Comparison of ENCODE assay signal across 1 cellular context in the genomic region with DNA sequence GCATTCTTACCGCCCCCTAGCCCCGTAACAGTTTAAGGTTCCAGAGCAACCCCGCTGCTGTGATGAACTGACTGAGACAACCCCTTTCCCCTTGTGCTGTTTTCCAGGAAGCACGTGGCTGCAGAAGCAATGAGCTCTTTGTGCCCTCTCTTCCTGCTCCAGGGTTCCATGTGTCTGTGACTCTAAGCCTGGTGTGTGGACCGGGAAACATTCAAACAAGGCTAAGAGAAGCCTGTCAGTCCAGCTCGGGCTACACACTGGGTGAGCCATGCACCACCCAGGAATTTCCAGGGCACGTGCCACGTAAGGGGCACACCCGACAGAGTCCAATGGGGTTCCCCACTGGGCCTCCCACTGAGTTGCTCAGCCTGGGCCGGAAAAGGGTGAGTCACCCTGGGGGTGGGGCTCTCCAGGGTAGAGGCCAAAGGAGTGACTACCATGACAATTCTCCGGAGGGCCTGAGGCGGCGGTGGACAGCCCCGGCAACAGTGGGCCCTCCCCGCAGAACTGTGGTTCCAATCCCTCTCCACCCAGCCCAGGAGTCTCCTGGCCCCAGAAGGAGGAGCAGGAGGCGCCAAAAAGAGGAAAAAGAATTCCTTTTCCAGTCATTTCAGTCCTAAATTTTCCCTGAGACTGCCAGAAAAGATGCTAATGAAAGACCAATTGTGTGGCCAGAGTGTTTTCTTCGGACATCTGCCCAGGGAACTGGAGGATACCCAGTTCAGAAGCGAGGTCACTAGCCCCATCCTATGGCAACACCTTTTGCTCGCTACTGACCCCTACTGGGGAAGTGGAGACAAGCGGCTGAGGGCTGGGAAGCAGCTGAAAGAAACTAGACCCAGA.
TF ChIP-seq lines count a peak whose summit lies in the region.

No MANE protein-coding gene starts in this region.

TF ChIP-seq in K562, 482 proteins besides CTCF, POLR2A, EP300 and RAD21 (continued from another document and continues in another):
- TF ChIP-seq, protein P1, sequence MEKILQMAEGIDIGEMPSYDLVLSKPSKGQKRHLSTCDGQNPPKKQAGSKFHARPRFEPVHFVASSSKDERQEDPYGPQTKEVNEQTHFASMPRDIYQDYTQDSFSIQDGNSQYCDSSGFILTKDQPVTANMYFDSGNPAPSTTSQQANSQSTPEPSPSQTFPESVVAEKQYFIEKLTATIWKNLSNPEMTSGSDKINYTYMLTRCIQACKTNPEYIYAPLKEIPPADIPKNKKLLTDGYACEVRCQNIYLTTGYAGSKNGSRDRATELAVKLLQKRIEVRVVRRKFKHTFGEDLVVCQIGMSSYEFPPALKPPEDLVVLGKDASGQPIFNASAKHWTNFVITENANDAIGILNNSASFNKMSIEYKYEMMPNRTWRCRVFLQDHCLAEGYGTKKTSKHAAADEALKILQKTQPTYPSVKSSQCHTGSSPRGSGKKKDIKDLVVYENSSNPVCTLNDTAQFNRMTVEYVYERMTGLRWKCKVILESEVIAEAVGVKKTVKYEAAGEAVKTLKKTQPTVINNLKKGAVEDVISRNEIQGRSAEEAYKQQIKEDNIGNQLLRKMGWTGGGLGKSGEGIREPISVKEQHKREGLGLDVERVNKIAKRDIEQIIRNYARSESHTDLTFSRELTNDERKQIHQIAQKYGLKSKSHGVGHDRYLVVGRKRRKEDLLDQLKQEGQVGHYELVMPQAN (IDR thresholded peaks at IDR 0.05; ENCODE audit: borderline replicate concordance): 0 out of 2 replicates have a peak, but pooled peaks have one; percentile 20
- TF ChIP-seq C11orf30 (IDR thresholded peaks at IDR 0.05; ENCODE audit: low read depth) (peak; percentile 56; the same call in 1 of the 2 replicates), ZNF24 (IDR thresholded peaks at IDR 0.05) (0 out of 2 replicates have a peak, but pooled peaks have one; percentile 20), EWSR1 (IDR thresholded peaks at IDR 0.05; ENCODE audit: borderline replicate concordance, low read depth, partially characterized antibody) (no peak), ZFP36 (IDR thresholded peaks at IDR 0.05; ENCODE audit: low read depth, low read length, partially characterized antibody) (no peak), ILK (tag; IDR thresholded peaks at IDR 0.05; ENCODE audit: borderline replicate concordance, low read depth) (no peak), SNIP1 (IDR thresholded peaks at IDR 0.05; ENCODE audit: low read depth) (no peak), PHF20 (IDR thresholded peaks at IDR 0.05; ENCODE audit: partially characterized antibody) (peak; percentile 24), ATF1 (CRISPR knock-in tag; IDR thresholded peaks at IDR 0.05) (no peak), ATF1 (tag; IDR thresholded peaks at IDR 0.05) (peak; percentile 60), ZNF785 (CRISPR knock-in tag; IDR thresholded peaks at IDR 0.05) (no peak), E2F3 (CRISPR knock-in tag; IDR thresholded peaks at IDR 0.05) (peak; percentile 2; the same call in 1 of the 2 replicates), ETS2 (tag; IDR thresholded peaks at IDR 0.05; ENCODE audit: borderline replicate concordance, poor library complexity, severe bottlenecking) (no peak), E2F8 (IDR thresholded peaks at IDR 0.05; ENCODE audit: low read depth, partially characterized antibody) (peak; percentile 21), ZNF766 (CRISPR knock-in tag; conservative IDR thresholded peaks at IDR 0.05) (peak; percentile 76), HNRNPLL (IDR thresholded peaks at IDR 0.05; ENCODE audit: low read depth, low read length, poor library complexity, severe bottlenecking) (peak; percentile 36), ZNF830 (CRISPR knock-in tag; IDR thresholded peaks at IDR 0.05) (0 out of 2 replicates have a peak, but pooled peaks have one; percentile 70), MEF2D (tag; conservative IDR thresholded peaks at IDR 0.05; ENCODE audit: low read depth) (peak; percentile 67; the same call in 1 of the 2 replicates), NEUROD1 (IDR thresholded peaks at IDR 0.05; ENCODE audit: borderline replicate concordance, low read depth, low read length, partially characterized antibody) (peak; percentile 13), SMARCA4 (IDR thresholded peaks at IDR 0.05) (peak; percentile 80), PRDM10 (IDR thresholded peaks at IDR 0.05; ENCODE audit: partially characterized antibody) (peak; percentile 60), NFE2 (IDR thresholded peaks at IDR 0.05; ENCODE audit: low read depth) (peak; percentile 58), SMARCE1 (IDR thresholded peaks at IDR 0.05) (peak; percentile 86), MTA1 (IDR thresholded peaks at IDR 0.05; ENCODE audit: borderline replicate concordance) (peak; percentile 61; the same call in 1 of the 2 replicates), MTA2 (IDR thresholded peaks at IDR 0.05; ENCODE audit: low read depth) (peak; percentile 27; the same call in 1 of the 2 replicates), FOXP1 (CRISPR knock-in tag; IDR thresholded peaks at IDR 0.05) (0 out of 2 replicates have a peak, but pooled peaks have one; percentile 50), REST (CRISPR knock-in tag; IDR thresholded peaks at IDR 0.05; ENCODE audit: low read depth) (0 out of 2 replicates have a peak, but pooled peaks have one; percentile 30), HMG20B (CRISPR knock-in tag; IDR thresholded peaks at IDR 0.05) (no peak; the same call in 1 of the 2 replicates), STAT5B (CRISPR knock-in tag; IDR thresholded peaks at IDR 0.05) (no peak), NONO (IDR thresholded peaks at IDR 0.05; ENCODE audit: low read depth in 2 of 2, low read length in 1 of 2) (0 out of 4 replicates have a peak, but pooled peaks of 1 of the 2 experiments have one; percentile 7), SOX6 (IDR thresholded peaks at IDR 0.05) (peak; percentile 63), RCOR1 (IDR thresholded peaks at IDR 0.05; ENCODE audit: borderline replicate concordance in 1 of 2, low read depth in 2 of 2, low read length in 2 of 2) (peak in 1 of 2 experiments; percentile 67; a peak in 1 of 4 replicates), ZNF143 (CRISPR knock-in tag; IDR thresholded peaks at IDR 0.05) (no peak), CHD2 (IDR thresholded peaks at IDR 0.05; ENCODE audit: low read depth, low read length) (no peak), SUPT5H (IDR thresholded peaks at IDR 0.05) (0 out of 2 replicates have a peak, but pooled peaks have one; percentile 25), CAMTA2 (CRISPR knock-in tag; conservative IDR thresholded peaks at IDR 0.05) (no peak), HLTF (IDR thresholded peaks at IDR 0.05) (no peak), E2F5 (CRISPR knock-in tag; IDR thresholded peaks at IDR 0.05) (no peak), ZNF589 (CRISPR knock-in tag; IDR thresholded peaks at IDR 0.05; ENCODE audit: low read depth) (peak; percentile 92), GABPB1 (CRISPR knock-in tag; IDR thresholded peaks at IDR 0.05) (peak; percentile 24), FOXK2 (conservative IDR thresholded peaks at IDR 0.05 in 1 of 2, IDR thresholded peaks at IDR 0.05 in 1 of 2; ENCODE audit: low read depth in 2 of 2) (0 out of 4 replicates have a peak, but pooled peaks of 1 of the 2 experiments have one; percentile 13), BCL6 (CRISPR knock-in tag; IDR thresholded peaks at IDR 0.05) (no peak), DNMT1 (IDR thresholded peaks at IDR 0.05) (no peak), ASH1L (IDR thresholded peaks at IDR 0.05; ENCODE audit: borderline replicate concordance, low read depth, partially characterized antibody) (peak; percentile 43), ZNF644 (tag; IDR thresholded peaks at IDR 0.05; ENCODE audit: low read depth) (peak; percentile 81; the same call in 1 of the 2 replicates), MAZ (CRISPR knock-in tag; conservative IDR thresholded peaks at IDR 0.05 in 1 of 2, IDR thresholded peaks at IDR 0.05 in 1 of 2) (peak; percentile 83 to 91)
- TF ChIP-seq, protein P2, sequence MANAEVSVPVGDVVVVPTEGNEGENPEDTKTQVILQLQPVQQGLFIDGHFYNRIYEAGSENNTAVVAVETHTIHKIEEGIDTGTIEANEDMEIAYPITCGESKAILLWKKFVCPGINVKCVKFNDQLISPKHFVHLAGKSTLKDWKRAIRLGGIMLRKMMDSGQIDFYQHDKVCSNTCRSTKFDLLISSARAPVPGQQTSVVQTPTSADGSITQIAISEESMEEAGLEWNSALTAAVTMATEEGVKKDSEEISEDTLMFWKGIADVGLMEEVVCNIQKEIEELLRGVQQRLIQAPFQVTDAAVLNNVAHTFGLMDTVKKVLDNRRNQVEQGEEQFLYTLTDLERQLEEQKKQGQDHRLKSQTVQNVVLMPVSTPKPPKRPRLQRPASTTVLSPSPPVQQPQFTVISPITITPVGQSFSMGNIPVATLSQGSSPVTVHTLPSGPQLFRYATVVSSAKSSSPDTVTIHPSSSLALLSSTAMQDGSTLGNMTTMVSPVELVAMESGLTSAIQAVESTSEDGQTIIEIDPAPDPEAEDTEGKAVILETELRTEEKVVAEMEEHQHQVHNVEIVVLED (CRISPR knock-in tag; IDR thresholded peaks at IDR 0.05): no peak
